33 cellular contexts compared by ENCODE assay signal in genomic region chr21:31084689-31085088, GRCh38. TPM values are rescaled to one million over a fixed set of nuclear protein-coding genes. Genes with fewer than 3 reads are reported as not detected.
"Had no signal": no experiment of that assay in that cellular context is flagged by ENCODE, and none has a peak within 500 bp of the region (broad histone marks: within the 10 kb centered on the region; RNA-seq: fewer than 3 reads in every experiment).

No MANE protein-coding gene starts in this region.

- H3K27ac ChIP-seq: ascending aorta, cardiac muscle cell, VCaP had no signal

- H3K27me3 ChIP-seq: ascending aorta, cardiac muscle cell had no signal

- H3K36me3 ChIP-seq: ascending aorta, cardiac muscle cell had no signal

- ATAC-seq: activated CD4-positive, alpha-beta T cell treated with anti-CD3 and anti-CD28 coated beads for 36 hours; activated CD8-positive, alpha-beta memory T cell treated with anti-CD3 and anti-CD28 coated beads, Interleukin-2, amount 10 ng/mL, durations not matched to agents 7 days and 5 days; activated CD8-positive, alpha-beta T cell treated with anti-CD3 and anti-CD28 coated beads, Interleukin-2, amount 10 ng/mL, durations not matched to agents 7 days and 5 days; activated naive CD8-positive, alpha-beta T cell treated with anti-CD3 and anti-CD28 coated beads, Interleukin-2, amount 50 U/mL, for 24 hours had no signal

- H3K4me3 ChIP-seq: ascending aorta, cardiac muscle cell had no signal

- H3K9me3 ChIP-seq: ascending aorta had no signal

- DNase-seq: activated B cell treated with CpG ODN at 0.5 μM for 24 hours; activated CD4-positive, alpha-beta memory T cell treated with anti-CD3 and anti-CD28 coated beads, Interleukin-2, amount 10 ng/mL, durations not matched to agents 7 days and 5 days; activated CD4-positive, alpha-beta T cell treated with anti-CD3 and anti-CD28 coated beads for 1 hour; activated CD4-positive, alpha-beta T cell treated with anti-CD3 and anti-CD28 coated beads for 36 hours; activated CD4-positive, alpha-beta T cell treated with anti-CD3 and anti-CD28 coated beads for 48 hours; activated CD4-positive, alpha-beta T cell treated with anti-CD3 and anti-CD28 coated beads, Interleukin-2, amount 10 ng/mL, durations not matched to agents 7 days and 5 days; activated CD4-positive, alpha-beta T cell treated with anti-CD3 and anti-CD28 coated beads, Interleukin-2, amount 50 U/mL, for 48 hours; activated CD8-positive, alpha-beta memory T cell treated with anti-CD3 and anti-CD28 coated beads for 24 hours; activated CD8-positive, alpha-beta memory T cell treated with anti-CD3 and anti-CD28 coated beads, Interleukin-2, amount 10 ng/mL, durations not matched to agents 7 days and 5 days; activated CD8-positive, alpha-beta memory T cell treated with anti-CD3 and anti-CD28 coated beads, Interleukin-2, amount 50 U/mL, for 48 hours; activated CD8-positive, alpha-beta T cell treated with anti-CD3 and anti-CD28 coated beads, Interleukin-2, amount 10 ng/mL, durations not matched to agents 7 days and 5 days; activated effector memory CD4-positive, alpha-beta T cell treated with Interleukin-2 at 50 U/mL for 16 hours; activated gamma-delta T cell; activated naive CD4-positive, alpha-beta T cell treated with anti-CD3 and anti-CD28 coated beads, Interleukin-2, amount 10 ng/mL, durations not matched to agents 7 days and 5 days; activated naive CD4-positive, alpha-beta T cell treated with Interleukin-2 at 50 U/mL for 16 hours; activated naive CD8-positive, alpha-beta T cell treated with anti-CD3 and anti-CD28 coated beads, Interleukin-2, amount 10 ng/mL, durations not matched to agents 7 days and 5 days; activated naive CD8-positive, alpha-beta T cell treated with anti-CD3 and anti-CD28 coated beads, Interleukin-2, amount 50 U/mL, for 24 hours; activated T-cell treated with anti-CD3 and anti-CD28 coated beads, Interleukin-2, amount 50 U/mL, for 24 hours; activated T-cell treated with anti-CD3 and anti-CD28 coated beads, Interleukin-2, amount 50 U/mL, for 48 hours; amygdala; anterior cingulate cortex; caudate nucleus; cerebellar nuclear complex; T-helper 1 cell; T-helper 2 cell; T-helper 9 cell had no signal

- H3K4me1 ChIP-seq: ascending aorta had no signal

- FAIRE-seq: bronchial epithelial cell, TTC549 had no signal

RNA-seq across cellular contexts. Expression of gene KRTAP19-8, which starts 46.4 kb away (rescaled TPM):
- total RNA-seq: activated B cell treated with CpG ODN at 0.5 μM for 24 hours; activated CD4-positive, alpha-beta memory T cell treated with anti-CD3 and anti-CD28 coated beads, Interleukin-2, amount 10 ng/mL, durations not matched to agents 7 days and 5 days; activated CD4-positive, alpha-beta T cell treated with anti-CD3 and anti-CD28 coated beads for 36 hours; activated CD4-positive, alpha-beta T cell treated with anti-CD3 and anti-CD28 coated beads, Interleukin-2, amount 10 ng/mL, durations not matched to agents 7 days and 5 days; activated CD8-positive, alpha-beta memory T cell treated with anti-CD3 and anti-CD28 coated beads, Interleukin-2, amount 10 ng/mL, durations not matched to agents 7 days and 5 days; activated CD8-positive, alpha-beta T cell treated with anti-CD3 and anti-CD28 coated beads, Interleukin-2, amount 10 ng/mL, durations not matched to agents 7 days and 5 days; activated naive CD8-positive, alpha-beta T cell treated with anti-CD3 and anti-CD28 coated beads, Interleukin-2, amount 10 ng/mL, durations not matched to agents 7 days and 5 days; activated T-helper 2 cell treated with anti-CD3 and anti-CD28 coated beads, Interferon-gamma antibody, Interleukin-2, Interleukin-4, amounts not matched to agents 10 μg/mL and 5 μg/mL and 100 μg/mL, durations not matched to agents 14 hours and 24 hours and 36 hours; ascending aorta; bronchial epithelial cell; cardiac muscle cell had no signal
- polyA plus RNA-seq: adipose tissue, cardiac muscle cell had no signal
